ENCODE assay signal across 1 cellular context in the genomic region with DNA sequence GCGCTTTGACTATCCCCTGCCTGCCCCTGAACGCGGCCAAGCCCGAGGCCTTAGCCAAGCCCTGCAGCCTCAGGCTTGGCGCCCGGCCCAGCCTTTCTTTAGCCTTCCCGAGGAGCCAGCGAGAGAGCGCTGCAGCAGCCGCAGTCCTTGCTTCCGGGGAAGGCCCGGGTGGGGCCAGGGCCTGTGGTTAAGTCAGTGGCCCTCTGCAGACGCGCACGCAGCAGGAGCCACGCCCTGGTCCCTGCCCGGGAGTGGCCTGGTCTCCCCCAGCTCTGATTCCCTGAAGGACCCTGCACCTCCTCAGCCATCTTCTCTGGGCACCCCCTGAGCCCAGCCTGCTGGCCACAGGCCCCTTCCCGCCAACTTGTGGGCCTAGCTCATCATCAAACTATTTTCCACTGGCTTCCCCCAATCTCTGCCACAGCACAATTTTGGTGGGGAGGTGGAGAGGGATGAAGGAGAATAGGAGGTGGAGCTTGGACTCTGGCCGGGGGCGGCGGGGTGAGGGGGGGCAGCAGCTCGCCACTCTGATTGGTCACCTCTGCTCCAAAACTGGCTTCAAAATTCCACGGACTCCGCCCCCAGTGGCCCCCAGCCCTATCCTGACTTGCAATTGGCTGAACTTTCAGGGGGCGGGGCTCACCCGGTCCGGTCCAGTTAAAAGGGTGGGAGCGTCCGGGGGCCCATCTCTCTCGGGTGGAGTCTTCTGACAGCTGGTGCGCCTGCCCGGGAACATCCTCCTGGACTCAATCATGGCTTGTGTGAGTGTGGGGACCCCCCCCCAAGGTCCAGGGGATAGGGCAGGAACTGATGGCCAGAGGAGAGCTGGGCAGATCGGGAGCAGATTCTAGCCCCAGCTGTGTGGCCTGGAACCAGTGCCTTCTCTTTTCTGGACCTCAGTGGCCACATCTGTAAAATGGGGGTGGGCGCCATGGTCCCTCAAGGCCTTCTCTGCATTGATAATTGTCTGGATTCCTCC.
TF ChIP-seq lines count a peak whose summit lies in the region.

A gene (plus strand): TSS at position 686 of the 979 bp plus-strand sequence. CDS start 67 bp downstream, at position 753.

TF ChIP-seq in K562, 482 proteins besides CTCF, POLR2A, EP300 and RAD21 (continued from another document and continues in another):
- TF ChIP-seq, protein P1, sequence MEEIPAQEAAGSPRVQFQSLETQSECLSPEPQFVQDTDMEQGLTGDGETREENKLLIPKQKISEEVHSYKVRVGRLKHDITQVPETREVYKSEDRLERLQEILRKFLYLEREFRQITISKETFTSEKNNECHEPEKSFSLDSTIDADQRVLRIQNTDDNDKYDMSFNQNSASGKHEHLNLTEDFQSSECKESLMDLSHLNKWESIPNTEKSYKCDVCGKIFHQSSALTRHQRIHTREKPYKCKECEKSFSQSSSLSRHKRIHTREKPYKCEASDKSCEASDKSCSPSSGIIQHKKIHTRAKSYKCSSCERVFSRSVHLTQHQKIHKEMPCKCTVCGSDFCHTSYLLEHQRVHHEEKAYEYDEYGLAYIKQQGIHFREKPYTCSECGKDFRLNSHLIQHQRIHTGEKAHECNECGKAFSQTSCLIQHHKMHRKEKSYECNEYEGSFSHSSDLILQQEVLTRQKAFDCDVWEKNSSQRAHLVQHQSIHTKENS (CRISPR knock-in tag; IDR thresholded peaks at IDR 0.05), result no peak
- TF ChIP-seq BRF1 (IDR thresholded peaks at IDR 0.05; ENCODE audit: borderline replicate concordance, extremely low read depth, insufficient read length), result no peak
- TF ChIP-seq CHCHD3 (CRISPR knock-in tag; IDR thresholded peaks at IDR 0.05), result no peak
- TF ChIP-seq MEF2A (IDR thresholded peaks at IDR 0.05; ENCODE audit: control insufficient read depth, low read depth, low read length), result no peak
- TF ChIP-seq, protein P2, sequence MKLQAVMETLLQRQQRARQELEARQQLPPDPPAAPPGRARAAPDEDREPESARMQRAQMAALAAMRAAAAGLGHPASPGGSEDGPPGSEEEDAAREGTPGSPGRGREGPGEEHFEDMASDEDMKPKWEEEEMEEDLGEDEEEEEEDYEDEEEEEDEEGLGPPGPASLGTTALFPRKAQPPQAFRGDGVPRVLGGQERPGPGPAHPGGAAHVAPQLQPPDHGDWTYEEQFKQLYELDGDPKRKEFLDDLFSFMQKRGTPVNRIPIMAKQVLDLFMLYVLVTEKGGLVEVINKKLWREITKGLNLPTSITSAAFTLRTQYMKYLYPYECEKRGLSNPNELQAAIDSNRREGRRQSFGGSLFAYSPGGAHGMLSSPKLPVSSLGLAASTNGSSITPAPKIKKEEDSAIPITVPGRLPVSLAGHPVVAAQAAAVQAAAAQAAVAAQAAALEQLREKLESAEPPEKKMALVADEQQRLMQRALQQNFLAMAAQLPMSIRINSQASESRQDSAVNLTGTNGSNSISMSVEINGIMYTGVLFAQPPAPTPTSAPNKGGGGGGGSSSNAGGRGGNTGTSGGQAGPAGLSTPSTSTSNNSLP (IDR thresholded peaks at IDR 0.05; ENCODE audit: borderline replicate concordance, low read depth, low read length), result no peak
- 0 out of 2 replicates have a peak, but pooled peaks have one; percentile 25 for TF ChIP-seq MYNN (IDR thresholded peaks at IDR 0.05)
- TF ChIP-seq MYNN (CRISPR knock-in tag; IDR thresholded peaks at IDR 0.05), result no peak
- TF ChIP-seq NR2C1 (IDR thresholded peaks at IDR 0.05), result no peak
- TF ChIP-seq NR2C1 (tag; IDR thresholded peaks at IDR 0.05), result no peak
- TF ChIP-seq NR4A1 (CRISPR knock-in tag; IDR thresholded peaks at IDR 0.05), result no peak
- TF ChIP-seq NR4A1 (tag; IDR thresholded peaks at IDR 0.05), result 0 out of 2 replicates have a peak, but pooled peaks have one; percentile 28
- TF ChIP-seq, protein P3, sequence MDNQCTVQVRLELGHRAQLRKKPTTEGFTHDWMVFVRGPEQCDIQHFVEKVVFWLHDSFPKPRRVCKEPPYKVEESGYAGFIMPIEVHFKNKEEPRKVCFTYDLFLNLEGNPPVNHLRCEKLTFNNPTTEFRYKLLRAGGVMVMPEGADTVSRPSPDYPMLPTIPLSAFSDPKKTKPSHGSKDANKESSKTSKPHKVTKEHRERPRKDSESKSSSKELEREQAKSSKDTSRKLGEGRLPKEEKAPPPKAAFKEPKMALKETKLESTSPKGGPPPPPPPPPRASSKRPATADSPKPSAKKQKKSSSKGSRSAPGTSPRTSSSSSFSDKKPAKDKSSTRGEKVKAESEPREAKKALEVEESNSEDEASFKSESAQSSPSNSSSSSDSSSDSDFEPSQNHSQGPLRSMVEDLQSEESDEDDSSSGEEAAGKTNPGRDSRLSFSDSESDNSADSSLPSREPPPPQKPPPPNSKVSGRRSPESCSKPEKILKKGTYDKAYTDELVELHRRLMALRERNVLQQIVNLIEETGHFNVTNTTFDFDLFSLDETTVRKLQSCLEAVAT (IDR thresholded peaks at IDR 0.05), result peak in 1 of 2 experiments; percentile 74; a peak in 1 of 4 replicates
- TF ChIP-seq TAL1 (IDR thresholded peaks at IDR 0.05), result no peak
- TF ChIP-seq ZNF431 (CRISPR knock-in tag; IDR thresholded peaks at IDR 0.05), result no peak
- TF ChIP-seq ZNF785 (CRISPR knock-in tag; IDR thresholded peaks at IDR 0.05), result no peak
- TF ChIP-seq MAFK (IDR thresholded peaks at IDR 0.05; ENCODE audit: low read length), result no peak
- TF ChIP-seq NEUROD1 (IDR thresholded peaks at IDR 0.05; ENCODE audit: borderline replicate concordance, low read depth, low read length, partially characterized antibody), result no peak
- TF ChIP-seq, protein P4, sequence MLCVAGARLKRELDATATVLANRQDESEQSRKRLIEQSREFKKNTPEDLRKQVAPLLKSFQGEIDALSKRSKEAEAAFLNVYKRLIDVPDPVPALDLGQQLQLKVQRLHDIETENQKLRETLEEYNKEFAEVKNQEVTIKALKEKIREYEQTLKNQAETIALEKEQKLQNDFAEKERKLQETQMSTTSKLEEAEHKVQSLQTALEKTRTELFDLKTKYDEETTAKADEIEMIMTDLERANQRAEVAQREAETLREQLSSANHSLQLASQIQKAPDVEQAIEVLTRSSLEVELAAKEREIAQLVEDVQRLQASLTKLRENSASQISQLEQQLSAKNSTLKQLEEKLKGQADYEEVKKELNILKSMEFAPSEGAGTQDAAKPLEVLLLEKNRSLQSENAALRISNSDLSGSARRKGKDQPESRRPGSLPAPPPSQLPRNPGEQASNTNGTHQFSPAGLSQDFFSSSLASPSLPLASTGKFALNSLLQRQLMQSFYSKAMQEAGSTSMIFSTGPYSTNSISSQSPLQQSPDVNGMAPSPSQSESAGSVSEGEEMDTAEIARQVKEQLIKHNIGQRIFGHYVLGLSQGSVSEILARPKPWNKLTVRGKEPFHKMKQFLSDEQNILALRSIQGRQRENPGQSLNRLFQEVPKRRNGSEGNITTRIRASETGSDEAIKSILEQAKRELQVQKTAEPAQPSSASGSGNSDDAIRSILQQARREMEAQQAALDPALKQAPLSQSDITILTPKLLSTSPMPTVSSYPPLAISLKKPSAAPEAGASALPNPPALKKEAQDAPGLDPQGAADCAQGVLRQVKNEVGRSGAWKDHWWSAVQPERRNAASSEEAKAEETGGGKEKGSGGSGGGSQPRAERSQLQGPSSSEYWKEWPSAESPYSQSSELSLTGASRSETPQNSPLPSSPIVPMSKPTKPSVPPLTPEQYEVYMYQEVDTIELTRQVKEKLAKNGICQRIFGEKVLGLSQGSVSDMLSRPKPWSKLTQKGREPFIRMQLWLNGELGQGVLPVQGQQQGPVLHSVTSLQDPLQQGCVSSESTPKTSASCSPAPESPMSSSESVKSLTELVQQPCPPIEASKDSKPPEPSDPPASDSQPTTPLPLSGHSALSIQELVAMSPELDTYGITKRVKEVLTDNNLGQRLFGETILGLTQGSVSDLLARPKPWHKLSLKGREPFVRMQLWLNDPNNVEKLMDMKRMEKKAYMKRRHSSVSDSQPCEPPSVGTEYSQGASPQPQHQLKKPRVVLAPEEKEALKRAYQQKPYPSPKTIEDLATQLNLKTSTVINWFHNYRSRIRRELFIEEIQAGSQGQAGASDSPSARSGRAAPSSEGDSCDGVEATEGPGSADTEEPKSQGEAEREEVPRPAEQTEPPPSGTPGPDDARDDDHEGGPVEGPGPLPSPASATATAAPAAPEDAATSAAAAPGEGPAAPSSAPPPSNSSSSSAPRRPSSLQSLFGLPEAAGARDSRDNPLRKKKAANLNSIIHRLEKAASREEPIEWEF (CRISPR knock-in tag; IDR thresholded peaks at IDR 0.05), result no peak
- TF ChIP-seq HNRNPLL (IDR thresholded peaks at IDR 0.05; ENCODE audit: low read depth, low read length, poor library complexity, severe bottlenecking), result no peak
- peak; percentile 83 for TF ChIP-seq KDM5B (IDR thresholded peaks at IDR 0.05; ENCODE audit: insufficient replicate concordance, low read depth, low read length)
- no peak for TF ChIP-seq ZNF57 (CRISPR knock-in tag; IDR thresholded peaks at IDR 0.05)
- peak; percentile 73 to 86 for TF ChIP-seq KDM1A (IDR thresholded peaks at IDR 0.05)
- no peak for TF ChIP-seq PTTG1 (tag; IDR thresholded peaks at IDR 0.05; ENCODE audit: low read depth)
- TF ChIP-seq EHMT2 (IDR thresholded peaks at IDR 0.05), result no peak
- peak; percentile 86 for TF ChIP-seq SMARCA5 (IDR thresholded peaks at IDR 0.05)
- TF ChIP-seq BDP1 (IDR thresholded peaks at IDR 0.05; ENCODE audit: insufficient read depth, insufficient read length), result no peak
- peak; percentile 49; the same call in 1 of the 2 replicates for TF ChIP-seq MYC (IDR thresholded peaks at IDR 0.05; ENCODE audit: low read depth, low read length)
- TF ChIP-seq MYC (CRISPR knock-in tag; IDR thresholded peaks at IDR 0.05; ENCODE audit: borderline replicate concordance, low read depth), result peak; percentile 45; the same call in 1 of the 2 replicates
- no peak for TF ChIP-seq YY1 (IDR thresholded peaks at IDR 0.05; ENCODE audit: borderline replicate concordance in 1 of 3, control insufficient read depth in 1 of 3, extremely low read depth in 1 of 3, insufficient read depth in 3 of 3, insufficient read length in 1 of 3, insufficient replicate concordance in 2 of 3, low read depth in 1 of 3, low read length in 2 of 3)
- TF ChIP-seq RAD51 (IDR thresholded peaks at IDR 0.05; ENCODE audit: borderline replicate concordance, low read depth), result no peak
- no peak for TF ChIP-seq ZNF75A (CRISPR knock-in tag; IDR thresholded peaks at IDR 0.05)
- TF ChIP-seq POLR2B (IDR thresholded peaks at IDR 0.05; ENCODE audit: low read depth, partially characterized antibody), result peak; percentile 70
- no peak for TF ChIP-seq RFX7 (CRISPR knock-in tag; IDR thresholded peaks at IDR 0.05)
- TF ChIP-seq, protein P5, sequence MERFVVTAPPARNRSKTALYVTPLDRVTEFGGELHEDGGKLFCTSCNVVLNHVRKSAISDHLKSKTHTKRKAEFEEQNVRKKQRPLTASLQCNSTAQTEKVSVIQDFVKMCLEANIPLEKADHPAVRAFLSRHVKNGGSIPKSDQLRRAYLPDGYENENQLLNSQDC (CRISPR knock-in tag; IDR thresholded peaks at IDR 0.05), result no peak
- no peak for TF ChIP-seq GTF2A2 (tag; IDR thresholded peaks at IDR 0.05)
- no peak for TF ChIP-seq DPF2 (IDR thresholded peaks at IDR 0.05)
- TF ChIP-seq ZNF780A (CRISPR knock-in tag; IDR thresholded peaks at IDR 0.05), result no peak
- no peak for TF ChIP-seq SETDB1 (IDR thresholded peaks at IDR 0.05; ENCODE audit: low read length)
- TF ChIP-seq ZC3H4 (CRISPR knock-in tag; IDR thresholded peaks at IDR 0.05; ENCODE audit: borderline replicate concordance), result no peak
- no peak for TF ChIP-seq RBM17 (IDR thresholded peaks at IDR 0.05; ENCODE audit: borderline replicate concordance, low read depth, low read length)
- TF ChIP-seq U2AF2 (optimal IDR thresholded peaks at IDR 0.05; ENCODE audit: low read depth, low read length), result no peak
- TF ChIP-seq MCM3 (IDR thresholded peaks at IDR 0.05), result no peak
- TF ChIP-seq, protein P6, sequence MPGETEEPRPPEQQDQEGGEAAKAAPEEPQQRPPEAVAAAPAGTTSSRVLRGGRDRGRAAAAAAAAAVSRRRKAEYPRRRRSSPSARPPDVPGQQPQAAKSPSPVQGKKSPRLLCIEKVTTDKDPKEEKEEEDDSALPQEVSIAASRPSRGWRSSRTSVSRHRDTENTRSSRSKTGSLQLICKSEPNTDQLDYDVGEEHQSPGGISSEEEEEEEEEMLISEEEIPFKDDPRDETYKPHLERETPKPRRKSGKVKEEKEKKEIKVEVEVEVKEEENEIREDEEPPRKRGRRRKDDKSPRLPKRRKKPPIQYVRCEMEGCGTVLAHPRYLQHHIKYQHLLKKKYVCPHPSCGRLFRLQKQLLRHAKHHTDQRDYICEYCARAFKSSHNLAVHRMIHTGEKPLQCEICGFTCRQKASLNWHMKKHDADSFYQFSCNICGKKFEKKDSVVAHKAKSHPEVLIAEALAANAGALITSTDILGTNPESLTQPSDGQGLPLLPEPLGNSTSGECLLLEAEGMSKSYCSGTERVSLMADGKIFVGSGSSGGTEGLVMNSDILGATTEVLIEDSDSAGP (CRISPR knock-in tag; IDR thresholded peaks at IDR 0.05), result no peak
- TF ChIP-seq ZNF347 (CRISPR knock-in tag; IDR thresholded peaks at IDR 0.05; ENCODE audit: low read depth), result no peak
- no peak for TF ChIP-seq TSC22D4 (tag; IDR thresholded peaks at IDR 0.05)
- TF ChIP-seq NONO (IDR thresholded peaks at IDR 0.05; ENCODE audit: low read depth in 2 of 2, low read length in 1 of 2), result no peak; a peak in 1 of 4 replicates
- TF ChIP-seq GTF2F1 (IDR thresholded peaks at IDR 0.05; ENCODE audit: low read depth, low read length), result no peak
- TF ChIP-seq RBM25 (IDR thresholded peaks at IDR 0.05; ENCODE audit: low read depth, low read length, severe bottlenecking), result peak; percentile 92
- 0 out of 2 replicates have a peak, but pooled peaks have one; percentile 19 for TF ChIP-seq CBFA2T3 (IDR thresholded peaks at IDR 0.05)
- TF ChIP-seq, protein P7, sequence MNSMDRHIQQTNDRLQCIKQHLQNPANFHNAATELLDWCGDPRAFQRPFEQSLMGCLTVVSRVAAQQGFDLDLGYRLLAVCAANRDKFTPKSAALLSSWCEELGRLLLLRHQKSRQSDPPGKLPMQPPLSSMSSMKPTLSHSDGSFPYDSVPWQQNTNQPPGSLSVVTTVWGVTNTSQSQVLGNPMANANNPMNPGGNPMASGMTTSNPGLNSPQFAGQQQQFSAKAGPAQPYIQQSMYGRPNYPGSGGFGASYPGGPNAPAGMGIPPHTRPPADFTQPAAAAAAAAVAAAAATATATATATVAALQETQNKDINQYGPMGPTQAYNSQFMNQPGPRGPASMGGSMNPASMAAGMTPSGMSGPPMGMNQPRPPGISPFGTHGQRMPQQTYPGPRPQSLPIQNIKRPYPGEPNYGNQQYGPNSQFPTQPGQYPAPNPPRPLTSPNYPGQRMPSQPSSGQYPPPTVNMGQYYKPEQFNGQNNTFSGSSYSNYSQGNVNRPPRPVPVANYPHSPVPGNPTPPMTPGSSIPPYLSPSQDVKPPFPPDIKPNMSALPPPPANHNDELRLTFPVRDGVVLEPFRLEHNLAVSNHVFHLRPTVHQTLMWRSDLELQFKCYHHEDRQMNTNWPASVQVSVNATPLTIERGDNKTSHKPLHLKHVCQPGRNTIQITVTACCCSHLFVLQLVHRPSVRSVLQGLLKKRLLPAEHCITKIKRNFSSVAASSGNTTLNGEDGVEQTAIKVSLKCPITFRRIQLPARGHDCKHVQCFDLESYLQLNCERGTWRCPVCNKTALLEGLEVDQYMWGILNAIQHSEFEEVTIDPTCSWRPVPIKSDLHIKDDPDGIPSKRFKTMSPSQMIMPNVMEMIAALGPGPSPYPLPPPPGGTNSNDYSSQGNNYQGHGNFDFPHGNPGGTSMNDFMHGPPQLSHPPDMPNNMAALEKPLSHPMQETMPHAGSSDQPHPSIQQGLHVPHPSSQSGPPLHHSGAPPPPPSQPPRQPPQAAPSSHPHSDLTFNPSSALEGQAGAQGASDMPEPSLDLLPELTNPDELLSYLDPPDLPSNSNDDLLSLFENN (IDR thresholded peaks at IDR 0.05; ENCODE audit: low read depth in 2 of 2, low read length in 2 of 2), result no peak
- TF ChIP-seq ZNF224 (CRISPR knock-in tag; IDR thresholded peaks at IDR 0.05), result no peak
